Comparison of ENCODE assay signal across 18 cellular contexts in genomic region chr13:97727991-97728390, GRCh38.
"Had no signal": no experiment of that assay in that cellular context is flagged by ENCODE, and none has a peak within 500 bp of the region (broad histone marks: within the 10 kb centered on the region; RNA-seq: fewer than 3 reads in every experiment).

No MANE protein-coding gene starts in this region.

- H3K4me1 ChIP-seq: foreskin keratinocyte, parathyroid adenoma, prostate gland, spleen had no signal

- H3K4me2 ChIP-seq: hepatocyte had no signal

- H3K27me3 Mint-ChIP-seq: stimulated activated memory B cell treated with anti-CD40 and anti-IgM and Interleukin-4, amounts not matched to agents 10 μg/mL and 1 μg/mL and 100 μg/mL, for 72 hours; type B pancreatic cell had no signal

- H3K27ac Mint-ChIP-seq: effector memory CD8-positive, alpha-beta T cell; naive thymus-derived CD4-positive, alpha-beta T cell; nephron progenitor cell; stimulated activated memory B cell treated with anti-CD40 and anti-IgM and Interleukin-4, amounts not matched to agents 10 μg/mL and 1 μg/mL and 100 μg/mL, for 72 hours; stimulated activated naive CD8-positive, alpha-beta T cell treated with anti-CD3 and anti-CD28 coated beads, Interleukin-15, amount 100 ng/mL, for 72 hours; type B pancreatic cell had no signal

- H3K36me3 ChIP-seq: prostate gland, right lobe of liver, spleen had no signal

- ATAC-seq: effector memory CD8-positive, alpha-beta T cell; foreskin keratinocyte; naive thymus-derived CD4-positive, alpha-beta T cell; right lobe of liver; stimulated activated memory B cell treated with anti-CD40 and anti-IgM and Interleukin-4, amounts not matched to agents 10 μg/mL and 1 μg/mL and 100 μg/mL, for 72 hours; stimulated activated naive CD8-positive, alpha-beta T cell treated with anti-CD3 and anti-CD28 coated beads, Interleukin-15, amount 100 ng/mL, for 72 hours had no signal

- H3K27ac ChIP-seq: foreskin keratinocyte, hepatocyte, parathyroid adenoma, prostate gland, right lobe of liver had no signal

- H3K36me3 Mint-ChIP-seq: naive thymus-derived CD4-positive, alpha-beta T cell; stimulated activated memory B cell treated with anti-CD40 and anti-IgM and Interleukin-4, amounts not matched to agents 10 μg/mL and 1 μg/mL and 100 μg/mL, for 72 hours; type B pancreatic cell had no signal

- H3K4me3 Mint-ChIP-seq: effector memory CD8-positive, alpha-beta T cell; naive thymus-derived CD4-positive, alpha-beta T cell; nephron progenitor cell; stimulated activated memory B cell treated with anti-CD40 and anti-IgM and Interleukin-4, amounts not matched to agents 10 μg/mL and 1 μg/mL and 100 μg/mL, for 72 hours; stimulated activated naive CD8-positive, alpha-beta T cell treated with anti-CD3 and anti-CD28 coated beads, Interleukin-15, amount 100 ng/mL, for 72 hours; type B pancreatic cell had no signal

- H3K4me1 Mint-ChIP-seq: naive thymus-derived CD4-positive, alpha-beta T cell; nephron progenitor cell; stimulated activated memory B cell treated with anti-CD40 and anti-IgM and Interleukin-4, amounts not matched to agents 10 μg/mL and 1 μg/mL and 100 μg/mL, for 72 hours; stimulated activated naive CD8-positive, alpha-beta T cell treated with anti-CD3 and anti-CD28 coated beads, Interleukin-15, amount 100 ng/mL, for 72 hours had no signal

- H2AFZ ChIP-seq: hepatocyte, parathyroid adenoma had no signal

- H3K79me2 ChIP-seq: hepatocyte, parathyroid adenoma had no signal

- H3K4me3 ChIP-seq: hepatocyte, prostate gland, right lobe of liver, spleen had no signal

- H3K9me3 ChIP-seq: prostate gland, right lobe of liver had no signal

- DNase-seq: effector memory CD8-positive, alpha-beta T cell; foreskin keratinocyte; kidney glomerular epithelial cell; mesendoderm; naive thymus-derived CD4-positive, alpha-beta T cell; nephron progenitor cell; retina; right lobe of liver; spleen; stimulated activated CD4-positive, alpha-beta T cell treated with anti-CD3 and anti-CD28 coated beads, Interleukin-15, amount 100 ng/mL, for 24 hours; stimulated activated CD4-positive, alpha-beta T cell treated with anti-CD3 and anti-CD28 coated beads, Interleukin-1b, Interleukin-23, amount 100 ng/mL, for 48 hours; stimulated activated CD4-positive, alpha-beta T cell treated with anti-CD3 and anti-CD28 coated beads, Interleukin-4, amount 100 ng/mL, for 24 hours; stimulated activated naive CD8-positive, alpha-beta T cell treated with anti-CD3 and anti-CD28 coated beads, Interleukin-15, amount 100 ng/mL, for 72 hours had no signal

- H3K9ac ChIP-seq: parathyroid adenoma had no signal

- H3K9me3 Mint-ChIP-seq: effector memory CD8-positive, alpha-beta T cell; stimulated activated naive CD8-positive, alpha-beta T cell treated with anti-CD3 and anti-CD28 coated beads, Interleukin-15, amount 100 ng/mL, for 72 hours; type B pancreatic cell had no signal

- H3K27me3 ChIP-seq: foreskin keratinocyte, hepatocyte, right lobe of liver, spleen had no signal
